8 cellular contexts compared by ENCODE assay signal in genomic region chr10:94546616-94547175, GRCh38. TPM values are rescaled to one million over a fixed set of nuclear protein-coding genes. Genes with fewer than 3 reads are reported as not detected.
DNase-seq lines count a peak whose midpoint lies in the region; ATAC-seq and TF ChIP-seq lines count a peak whose summit lies in the region.

No MANE protein-coding gene starts in this region.

- H3K27ac Mint-ChIP-seq in activated naive CD8-positive, alpha-beta T cell treated with anti-CD3 and anti-CD28 coated beads, Interleukin-2, amount 50 U/mL, for 24 hours: peak overlapping the region; percentile 94

- ATAC-seq in DND-41 (ENCODE audit: insufficient read depth, low read depth): no peak
- ATAC-seq in activated naive CD8-positive, alpha-beta T cell treated with anti-CD3 and anti-CD28 coated beads, Interleukin-2, amount 50 U/mL, for 24 hours: no peak
- no peak for ATAC-seq in GM21825 (IDR thresholded peaks at IDR 0.05; ENCODE audit: unreplicated experiment)
- ATAC-seq in HG03439 (IDR thresholded peaks at IDR 0.05; ENCODE audit: unreplicated experiment): no peak

- intact Hi-C loops in posterior vena cava (cut with DNase I): loop anchor here in 1 of 2 donors (2.0 kb wide), 1 partner anchor 72 kb away; no protein-coding TSS in a partner anchor

- H3K27me3 Mint-ChIP-seq in activated naive CD8-positive, alpha-beta T cell treated with anti-CD3 and anti-CD28 coated beads, Interleukin-2, amount 50 U/mL, for 24 hours: peaks cover 5% of the 10 kb centered on the region

- H3K27me3 ChIP-seq in DND-41 (ENCODE audit: insufficient read depth, low read length, poor library complexity): no peaks in the 10 kb centered on the region
- H3K27me3 ChIP-seq in HUES6 (ENCODE audit: control insufficient read depth, insufficient read depth, low read length): no peaks in the 10 kb centered on the region

- H3K36me3 ChIP-seq in DND-41 (ENCODE audit: insufficient read depth, low read length) (peaks cover 47% of the 10 kb centered on the region), HUES6 (ENCODE audit: control insufficient read depth, insufficient read depth, low read length) (peaks cover 39% of the 10 kb centered on the region)

- DNase-seq in DND-41 (no peak), left kidney (ENCODE audit: low read depth, low spot score) (peak; percentile 15), epidermal melanocyte (ENCODE audit: insufficient read length, low spot score) (no peak), posterior vena cava (ENCODE audit: low spot score) (no peak)
- DNase-seq in activated naive CD8-positive, alpha-beta T cell treated with anti-CD3 and anti-CD28 coated beads, Interleukin-2, amount 50 U/mL, for 24 hours: no peak

- no peak for TF ChIP-seq CTCF in DND-41 (IDR thresholded peaks at IDR 0.05; ENCODE audit: borderline replicate concordance, extremely low read depth, low read length, poor library complexity, severe bottlenecking)

- peaks cover 43% of the 10 kb centered on the region for H3K36me3 Mint-ChIP-seq in activated naive CD8-positive, alpha-beta T cell treated with anti-CD3 and anti-CD28 coated beads, Interleukin-2, amount 50 U/mL, for 24 hours (ENCODE audit: low read depth)

- H3K79me2 ChIP-seq in DND-41 (ENCODE audit: insufficient read depth, low read length): peaks cover 58% of the 10 kb centered on the region

- H3K4me3 ChIP-seq in DND-41 (ENCODE audit: low read depth in 1 of 2, low read length in 2 of 2): peak overlapping the region; percentile 82 to 97
- H3K4me3 ChIP-seq in HUES6 (ENCODE audit: low read depth, low read length): peak overlapping the region; percentile 93

- peaks cover 48% of the 10 kb centered on the region for H3K4me1 ChIP-seq in DND-41 (ENCODE audit: insufficient read depth, low read length)
- peaks cover 20% of the 10 kb centered on the region for H3K4me1 ChIP-seq in HUES6 (ENCODE audit: control insufficient read depth, insufficient read depth, low read length)

- peak overlapping the region; percentile 99 for H3K4me3 Mint-ChIP-seq in activated naive CD8-positive, alpha-beta T cell treated with anti-CD3 and anti-CD28 coated beads, Interleukin-2, amount 50 U/mL, for 24 hours

- H3K9ac ChIP-seq in DND-41 (ENCODE audit: low read depth, low read length) (peak overlapping the region; percentile 95), HUES6 (ENCODE audit: low read length) (peak overlapping the region; percentile 100)

- peak overlapping the region; percentile 98 for H2AFZ ChIP-seq in DND-41 (ENCODE audit: low read depth, low read length)

- H3K9me3 ChIP-seq in DND-41 (ENCODE audit: insufficient read depth, low read length, severe bottlenecking) (no peaks in the 10 kb centered on the region), HUES6 (ENCODE audit: control insufficient read depth, insufficient read depth, low read depth, low read length) (no peaks in the 10 kb centered on the region)

- H4K20me1 ChIP-seq in DND-41 (ENCODE audit: insufficient read depth, low read length): peaks cover 19% of the 10 kb centered on the region; the same call in 1 of the 2 replicates

- H3K9me3 Mint-ChIP-seq in activated naive CD8-positive, alpha-beta T cell treated with anti-CD3 and anti-CD28 coated beads, Interleukin-2, amount 50 U/mL, for 24 hours: no peaks in the 10 kb centered on the region

- H3K27ac ChIP-seq in DND-41 (ENCODE audit: low read length) (peak overlapping the region; percentile 93), HUES6 (ENCODE audit: low read depth, low read length) (peak overlapping the region; percentile 27; the same call in 1 of the 2 replicates)

- H3K4me2 ChIP-seq in DND-41 (ENCODE audit: insufficient read depth, low read length): peak overlapping the region; percentile 94

- H3K4me1 Mint-ChIP-seq in activated naive CD8-positive, alpha-beta T cell treated with anti-CD3 and anti-CD28 coated beads, Interleukin-2, amount 50 U/mL, for 24 hours: peaks cover 29% of the 10 kb centered on the region

RNA-seq across cellular contexts. Expression of gene HELLS, which starts 1.1 kb away (rescaled TPM):
- total RNA-seq in posterior vena cava: 1 to 10 TPM; 3.6 to 5.0 TPM
